17 cellular contexts compared by ENCODE assay signal in the genomic region with DNA sequence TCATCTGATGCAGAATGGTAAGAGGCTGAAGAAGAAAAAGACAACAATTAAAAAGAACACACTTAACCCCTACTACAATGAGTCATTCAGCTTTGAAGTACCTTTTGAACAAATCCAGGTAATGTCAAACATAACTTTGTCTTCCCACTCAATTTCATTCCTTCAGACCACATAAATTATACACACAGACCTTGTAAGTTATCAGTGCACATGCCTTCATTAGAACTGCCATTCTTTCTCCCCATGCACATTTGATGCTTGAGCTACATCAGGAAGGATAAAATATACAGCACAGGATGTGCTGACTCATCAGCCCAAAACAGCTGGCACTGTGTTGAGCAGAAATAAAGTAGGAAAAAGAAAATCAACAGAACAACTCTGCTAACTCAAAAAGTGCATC.
DNase-seq lines count a peak whose midpoint lies in the region; ATAC-seq, FAIRE-seq and TF ChIP-seq lines count a peak whose summit lies in the region.
"Had no signal": no experiment of that assay in that cellular context is flagged by ENCODE, and none has a peak within 500 bp of the region (broad histone marks: within the 10 kb centered on the region; RNA-seq: fewer than 3 reads in every experiment).

No MANE protein-coding gene starts in this region.

- no peak for TF ChIP-seq CTCF in SK-N-SH (IDR thresholded peaks at IDR 0.05)
- TF ChIP-seq CTCF in fibroblast of mammary gland (conservative IDR thresholded peaks at IDR 0.05; ENCODE audit: control insufficient read depth, insufficient read depth, low read depth, low read length), result no peak
- TF ChIP-seq CTCF in pancreas (IDR thresholded peaks at IDR 0.05), result no peak

- no peak overlapping the region for H3K9ac ChIP-seq in SK-N-SH

- H3K27me3 ChIP-seq in SK-N-SH (ENCODE audit: insufficient read depth) (no peaks in the 10 kb centered on the region), pancreas (no peaks in the 10 kb centered on the region)
- H3K27me3 ChIP-seq: ascending aorta had no signal

- H3F3A ChIP-seq in SK-N-SH (replicated peaks; ENCODE audit: insufficient read depth), result peaks cover 6% of the 10 kb centered on the region

- CTCF ChIA-PET in SK-N-SH (lab: Yijun Ruan, JAX), result interaction anchor here (0.5 to 2.1 kb wide), 2 partner anchors 9 to 863 kb away, joined by 3 to 5 read pairs; no protein-coding TSS in a partner anchor

- DNase-seq in H54 (ENCODE audit: insufficient read length, low spot score), result no peak
- no peak for DNase-seq in SK-N-SH
- DNase-seq in fibroblast of mammary gland (ENCODE audit: low read depth), result peak; percentile 52
- DNase-seq in renal cortical epithelial cell (ENCODE audit: low read depth), result peak; percentile 58
- DNase-seq in activated naive CD4-positive, alpha-beta T cell (lab: John Stamatoyannopoulos, UW), result no peak
- DNase-seq in pancreas, result no peak
- DNase-seq in activated CD4-positive, alpha-beta T cell treated with anti-CD3 and anti-CD28 coated beads, Interleukin-2, amount 50 U/mL, for 1 hour, result no peak
- no peak for DNase-seq in activated naive CD4-positive, alpha-beta T cell treated with Interleukin-2 at 50 U/mL for 16 hours
- DNase-seq: activated CD4-positive, alpha-beta T cell treated with anti-CD3 and anti-CD28 coated beads for 4 hours; activated T-cell treated with anti-CD3 and anti-CD28 coated beads, Interleukin-2, amount 50 U/mL, for 72 hours; COR-L47; effector memory CD8-positive, alpha-beta T cell; lower lobe of right lung; stimulated activated CD4-positive, alpha-beta T cell treated with anti-CD3 and anti-CD28 coated beads, Interleukin-12 subunit alpha, Interleukin-12 subunit beta, amount 100 ng/mL, for 4 hours; T-cell had no signal

- intact Hi-C loops in pancreas (cut with DNase I), result no loop called here

- no peak for TF ChIP-seq EP300 in SK-N-SH (IDR thresholded peaks at IDR 0.05; ENCODE audit: borderline replicate concordance in 1 of 2, low read depth in 1 of 2, low read length in 1 of 2)

- H3K27ac ChIP-seq in SK-N-SH (ENCODE audit: low read depth in 2 of 2, low read length in 1 of 2) (peak overlapping the region in 1 of 2 experiments; percentile 46; a peak in 1 of 4 replicates), pancreas (no peak overlapping the region)
- H3K27ac ChIP-seq: ascending aorta, lower lobe of right lung, thoracic aorta had no signal

- H3K9me3 ChIP-seq in SK-N-SH (no peaks in the 10 kb centered on the region), pancreas (no peaks in the 10 kb centered on the region)
- H3K9me3 ChIP-seq: ascending aorta, lower lobe of right lung, thoracic aorta had no signal

- H3K4me2 ChIP-seq in SK-N-SH, result no peak overlapping the region

- no peak for TF ChIP-seq POLR2A in H54 (IDR thresholded peaks at IDR 0.05; ENCODE audit: low read depth, low read length)

- ATAC-seq in pancreas, result no peak
- ATAC-seq: activated T-cell treated with anti-CD3 and anti-CD28 coated beads, Interleukin-2, amount 50 U/mL, for 72 hours; effector memory CD8-positive, alpha-beta T cell; lower lobe of right lung; T-cell had no signal

- H3K4me3 ChIP-seq in SK-N-SH (ENCODE audit: low read depth in 2 of 2, low read length in 1 of 2), result no peak overlapping the region
- no peak overlapping the region for H3K4me3 ChIP-seq in fibroblast of mammary gland (ENCODE audit: control insufficient read depth, low read depth, low read length)
- H3K4me3 ChIP-seq in pancreas, result no peak overlapping the region
- H3K4me3 ChIP-seq: ascending aorta, lower lobe of right lung, thoracic aorta had no signal

- no peak overlapping the region for H2AFZ ChIP-seq in SK-N-SH (ENCODE audit: low read depth)

- peaks cover 23 to 27% of the 10 kb centered on the region in 2 experiments for H3K36me3 ChIP-seq in SK-N-SH (replicated peaks in 1 of 2; ENCODE audit: control insufficient read depth in 1 of 2, insufficient read depth in 2 of 2, low read length in 1 of 2)
- H3K36me3 ChIP-seq in pancreas, result no peaks in the 10 kb centered on the region
- H3K36me3 ChIP-seq: ascending aorta, lower lobe of right lung, thoracic aorta had no signal

- H4K20me1 ChIP-seq in SK-N-SH (ENCODE audit: insufficient read depth), result no peaks in the 10 kb centered on the region

- TF ChIP-seq RAD21 in SK-N-SH (IDR thresholded peaks at IDR 0.05; ENCODE audit: low read length), result no peak

- FAIRE-seq in H54 (lab: Jason Lieb, UNC) (peak; percentile 96), pancreas (lab: Jason Lieb, UNC) (no peak)

- H3K4me1 ChIP-seq in SK-N-SH (ENCODE audit: control insufficient read depth in 1 of 2, insufficient read depth in 2 of 2, low read depth in 1 of 2, low read length in 1 of 2) (peaks cover 7 to 9% of the 10 kb centered on the region in 2 experiments; a peak in 3 of 4 replicates), pancreas (no peaks in the 10 kb centered on the region)
- H3K4me1 ChIP-seq: lower lobe of right lung had no signal

- POLR2A ChIA-PET in SK-N-SH (lab: Yijun Ruan, JAX), result no interaction called here

- no peaks in the 10 kb centered on the region for H3K79me2 ChIP-seq in SK-N-SH (ENCODE audit: insufficient read depth)

- H3K9me2 ChIP-seq in SK-N-SH, result no peaks in the 10 kb centered on the region

TF ChIP-seq in SK-N-SH, 30 proteins besides CTCF, POLR2A, EP300 and RAD21:
- TF ChIP-seq FOXM1 (IDR thresholded peaks at IDR 0.05; ENCODE audit: low read depth), result no peak
- TF ChIP-seq, protein P1, sequence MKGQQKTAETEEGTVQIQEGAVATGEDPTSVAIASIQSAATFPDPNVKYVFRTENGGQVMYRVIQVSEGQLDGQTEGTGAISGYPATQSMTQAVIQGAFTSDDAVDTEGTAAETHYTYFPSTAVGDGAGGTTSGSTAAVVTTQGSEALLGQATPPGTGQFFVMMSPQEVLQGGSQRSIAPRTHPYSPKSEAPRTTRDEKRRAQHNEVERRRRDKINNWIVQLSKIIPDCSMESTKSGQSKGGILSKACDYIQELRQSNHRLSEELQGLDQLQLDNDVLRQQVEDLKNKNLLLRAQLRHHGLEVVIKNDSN (IDR thresholded peaks at IDR 0.05; ENCODE audit: borderline replicate concordance, low read depth), result no peak
- no peak for TF ChIP-seq FOXJ3 (CRISPR knock-in tag; IDR thresholded peaks at IDR 0.05)
- peak; percentile 40; the same call in 1 of the 2 replicates for TF ChIP-seq TCF12 (IDR thresholded peaks at IDR 0.05)
- no peak for TF ChIP-seq RFX5 (IDR thresholded peaks at IDR 0.05; ENCODE audit: low read length)
- TF ChIP-seq, protein P2, sequence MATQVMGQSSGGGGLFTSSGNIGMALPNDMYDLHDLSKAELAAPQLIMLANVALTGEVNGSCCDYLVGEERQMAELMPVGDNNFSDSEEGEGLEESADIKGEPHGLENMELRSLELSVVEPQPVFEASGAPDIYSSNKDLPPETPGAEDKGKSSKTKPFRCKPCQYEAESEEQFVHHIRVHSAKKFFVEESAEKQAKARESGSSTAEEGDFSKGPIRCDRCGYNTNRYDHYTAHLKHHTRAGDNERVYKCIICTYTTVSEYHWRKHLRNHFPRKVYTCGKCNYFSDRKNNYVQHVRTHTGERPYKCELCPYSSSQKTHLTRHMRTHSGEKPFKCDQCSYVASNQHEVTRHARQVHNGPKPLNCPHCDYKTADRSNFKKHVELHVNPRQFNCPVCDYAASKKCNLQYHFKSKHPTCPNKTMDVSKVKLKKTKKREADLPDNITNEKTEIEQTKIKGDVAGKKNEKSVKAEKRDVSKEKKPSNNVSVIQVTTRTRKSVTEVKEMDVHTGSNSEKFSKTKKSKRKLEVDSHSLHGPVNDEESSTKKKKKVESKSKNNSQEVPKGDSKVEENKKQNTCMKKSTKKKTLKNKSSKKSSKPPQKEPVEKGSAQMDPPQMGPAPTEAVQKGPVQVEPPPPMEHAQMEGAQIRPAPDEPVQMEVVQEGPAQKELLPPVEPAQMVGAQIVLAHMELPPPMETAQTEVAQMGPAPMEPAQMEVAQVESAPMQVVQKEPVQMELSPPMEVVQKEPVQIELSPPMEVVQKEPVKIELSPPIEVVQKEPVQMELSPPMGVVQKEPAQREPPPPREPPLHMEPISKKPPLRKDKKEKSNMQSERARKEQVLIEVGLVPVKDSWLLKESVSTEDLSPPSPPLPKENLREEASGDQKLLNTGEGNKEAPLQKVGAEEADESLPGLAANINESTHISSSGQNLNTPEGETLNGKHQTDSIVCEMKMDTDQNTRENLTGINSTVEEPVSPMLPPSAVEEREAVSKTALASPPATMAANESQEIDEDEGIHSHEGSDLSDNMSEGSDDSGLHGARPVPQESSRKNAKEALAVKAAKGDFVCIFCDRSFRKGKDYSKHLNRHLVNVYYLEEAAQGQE (IDR thresholded peaks at IDR 0.05; ENCODE audit: low read depth, low read length), result no peak
- TF ChIP-seq FOSL2 (IDR thresholded peaks at IDR 0.05; ENCODE audit: borderline replicate concordance, low read depth), result peak; percentile 39; the same call in 1 of the 2 replicates
- 0 out of 2 replicates have a peak, but pooled peaks have one; percentile 26 for TF ChIP-seq JUND (IDR thresholded peaks at IDR 0.05)
TF ChIP-seq in SK-N-SH: peak in this region for 3.

Comparison
In these comparisons a context has a peak if more than half of its experiments do, and no peak if none do; other contexts are left out.
1. DNase-seq: peak in fibroblast of mammary gland (single experiment) and renal cortical epithelial cell (single experiment); none in H54 (single experiment), SK-N-SH (single experiment), activated naive CD4-positive, alpha-beta T cell (0 of 4), pancreas (0 of 6), activated CD4-positive, alpha-beta T cell treated with anti-CD3 and anti-CD28 coated beads, Interleukin-2, amount 50 U/mL, for 1 hour (single experiment) and activated naive CD4-positive, alpha-beta T cell treated with Interleukin-2 at 50 U/mL for 16 hours (single experiment).